ENCODE assay signal across 37 cellular contexts in the genomic region with DNA sequence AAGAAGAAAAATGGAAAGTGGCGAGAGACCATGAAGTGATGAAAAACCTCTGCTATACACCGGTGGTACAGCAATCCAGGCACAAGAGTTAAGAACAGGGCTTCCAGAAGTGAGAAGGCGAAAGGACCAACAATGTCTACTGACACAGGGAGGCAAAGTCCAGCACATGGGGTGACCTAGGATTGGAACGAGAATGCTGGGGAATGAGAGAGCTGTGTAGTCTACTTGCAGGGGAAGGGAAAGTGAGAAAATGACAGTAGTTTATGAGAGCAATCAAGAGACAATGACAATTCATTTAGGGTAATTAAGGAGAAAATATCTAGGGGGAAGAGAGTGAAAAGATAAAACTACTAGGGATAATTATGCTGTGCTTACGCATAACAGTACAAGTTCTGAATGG.
"Had no signal": no experiment of that assay in that cellular context is flagged by ENCODE, and none has a peak within 500 bp of the region (broad histone marks: within the 10 kb centered on the region; RNA-seq: fewer than 3 reads in every experiment).

No MANE protein-coding gene starts in this region.

- DNase-seq: activated B cell treated with CpG ODN at 0.5 μM for 24 hours; activated CD4-positive, alpha-beta memory T cell treated with anti-CD3 and anti-CD28 coated beads for 36 hours; activated CD4-positive, alpha-beta T cell treated with anti-CD3 and anti-CD28 coated beads for 4 hours; activated CD4-positive, alpha-beta T cell treated with anti-CD3 and anti-CD28 coated beads, Interleukin-2, amount 10 ng/mL, durations not matched to agents 24 days and 14 days; activated CD4-positive, alpha-beta T cell treated with anti-CD3 and anti-CD28 coated beads, Interleukin-2, amount 50 U/mL, for 1 hour; activated CD4-positive, alpha-beta T cell treated with anti-CD3 and anti-CD28 coated beads, Interleukin-2, amount 50 U/mL, for 4 hours; activated CD4-positive, CD25-positive, alpha-beta regulatory T cell treated with anti-CD3 and anti-CD28 coated beads, Interleukin-2, amount 50 U/mL, for 72 hours; activated CD8-positive, alpha-beta memory T cell treated with anti-CD3 and anti-CD28 coated beads, Interleukin-2, amount 50 U/mL, for 4 hours; activated CD8-positive, alpha-beta T cell treated with anti-CD3 and anti-CD28 coated beads for 36 hours; activated effector memory CD4-positive, alpha-beta T cell treated with anti-CD3 and anti-CD28 coated beads, Interleukin-2, amount 50 U/mL, for 16 hours; activated gamma-delta T cell treated with Interleukin-2 at 50 U/mL for 16 hours; activated naive CD4-positive, alpha-beta T cell; activated naive CD4-positive, alpha-beta T cell treated with anti-CD3 and anti-CD28 coated beads for 36 hours; activated naive CD4-positive, alpha-beta T cell treated with anti-CD3 and anti-CD28 coated beads, Interleukin-2, amount 50 U/mL, for 16 hours; activated naive CD8-positive, alpha-beta T cell treated with anti-CD3 and anti-CD28 coated beads, Interleukin-2, amount 10 ng/mL, durations not matched to agents 7 days and 5 days; activated naive CD8-positive, alpha-beta T cell treated with anti-CD3 and anti-CD28 coated beads, Interleukin-2, amount 50 U/mL, for 24 hours; activated T-cell treated with anti-CD3 and anti-CD28 coated beads for 4 hours; activated T-cell treated with anti-CD3 and anti-CD28 coated beads, Interleukin-2, amount 50 U/mL, for 1 hour; activated T-cell treated with anti-CD3 and anti-CD28 coated beads, Interleukin-2, amount 50 U/mL, for 4 hours; activated T-cell treated with anti-CD3 and anti-CD28 coated beads, Interleukin-2, amount 50 U/mL, for 72 hours; amygdala; anterior cingulate cortex; caudate nucleus; cerebellar nuclear complex; T-helper 1 cell; T-helper 2 cell; T-helper 9 cell had no signal

- ATAC-seq: activated CD8-positive, alpha-beta T cell treated with anti-CD3 and anti-CD28 coated beads for 36 hours; activated naive CD8-positive, alpha-beta T cell treated with anti-CD3 and anti-CD28 coated beads, Interleukin-2, amount 50 U/mL, for 24 hours; activated T-cell treated with anti-CD3 and anti-CD28 coated beads, Interleukin-2, amount 50 U/mL, for 4 hours; activated T-cell treated with anti-CD3 and anti-CD28 coated beads, Interleukin-2, amount 50 U/mL, for 72 hours; activated T-helper 17 cell treated with anti-CD3 and anti-CD28 coated beads, Interleukin-2, amount 50 U/mL, for 72 hours had no signal

- H3K9me3 ChIP-seq: ascending aorta had no signal

- H3K27ac ChIP-seq: ascending aorta, cardiac muscle cell, VCaP had no signal

- H3K9me3 Mint-ChIP-seq: activated B cell treated with CpG ODN at 0.5 μM for 24 hours; activated CD4-positive, alpha-beta memory T cell treated with anti-CD3 and anti-CD28 coated beads for 36 hours; activated CD4-positive, alpha-beta T cell treated with anti-CD3 and anti-CD28 coated beads, Interleukin-2, amount 10 ng/mL, durations not matched to agents 24 days and 14 days; activated CD8-positive, alpha-beta T cell treated with anti-CD3 and anti-CD28 coated beads for 36 hours; activated naive CD4-positive, alpha-beta T cell treated with anti-CD3 and anti-CD28 coated beads for 36 hours; activated naive CD8-positive, alpha-beta T cell treated with anti-CD3 and anti-CD28 coated beads, Interleukin-2, amount 10 ng/mL, durations not matched to agents 7 days and 5 days; activated naive CD8-positive, alpha-beta T cell treated with anti-CD3 and anti-CD28 coated beads, Interleukin-2, amount 50 U/mL, for 24 hours; activated T-cell treated with anti-CD3 and anti-CD28 coated beads, Interleukin-2, amount 50 U/mL, for 4 hours; activated T-cell treated with anti-CD3 and anti-CD28 coated beads, Interleukin-2, amount 50 U/mL, for 72 hours; activated T-helper 1 cell treated with anti-CD3 and anti-CD28 coated beads, Interleukin-12 subunit alpha, Interleukin-12 subunit beta, Interleukin-2, Interleukin-4 antibody, amounts not matched to agents 30 ng/mL and 10 ng/mL and 1 ng/mL, durations not matched to agents 14 hours and 24 hours and 36 hours; activated T-helper 17 cell treated with anti-CD3 and anti-CD28 coated beads, Interleukin-2, amount 50 U/mL, for 72 hours; brain; central memory CD8-positive, alpha-beta T cell; T-helper 1 cell treated with Interleukin-12 subunit alpha and Interleukin-12 subunit beta and Interleukin-4 antibody, amounts not matched to agents 30 μg/mL and 1 μg/mL, for 36 hours; T-helper 2 cell treated with Interferon-gamma antibody and Interleukin-4, amounts not matched to agents 5 μg/mL and 100 μg/mL, for 36 hours had no signal

- H3K27me3 Mint-ChIP-seq: activated B cell treated with CpG ODN at 0.5 μM for 24 hours; activated CD4-positive, alpha-beta memory T cell treated with anti-CD3 and anti-CD28 coated beads for 36 hours; activated CD4-positive, alpha-beta T cell treated with anti-CD3 and anti-CD28 coated beads, Interleukin-2, amount 10 ng/mL, durations not matched to agents 24 days and 14 days; activated CD8-positive, alpha-beta T cell treated with anti-CD3 and anti-CD28 coated beads for 36 hours; activated naive CD8-positive, alpha-beta T cell; activated naive CD8-positive, alpha-beta T cell treated with anti-CD3 and anti-CD28 coated beads, Interleukin-2, amount 10 ng/mL, durations not matched to agents 7 days and 5 days; activated naive CD8-positive, alpha-beta T cell treated with anti-CD3 and anti-CD28 coated beads, Interleukin-2, amount 50 U/mL, for 24 hours; activated T-helper 17 cell treated with anti-CD3 and anti-CD28 coated beads, Interleukin-2, amount 50 U/mL, for 72 hours; brain; central memory CD8-positive, alpha-beta T cell had no signal

- H3K4me3 ChIP-seq: ascending aorta, cardiac muscle cell had no signal

- H3K27ac Mint-ChIP-seq: activated B cell treated with CpG ODN at 0.5 μM for 24 hours; activated CD4-positive, alpha-beta memory T cell treated with anti-CD3 and anti-CD28 coated beads for 36 hours; activated CD4-positive, alpha-beta T cell treated with anti-CD3 and anti-CD28 coated beads, Interleukin-2, amount 10 ng/mL, durations not matched to agents 24 days and 14 days; activated CD8-positive, alpha-beta T cell treated with anti-CD3 and anti-CD28 coated beads for 36 hours; activated naive CD4-positive, alpha-beta T cell treated with anti-CD3 and anti-CD28 coated beads for 36 hours; activated naive CD8-positive, alpha-beta T cell; activated naive CD8-positive, alpha-beta T cell treated with anti-CD3 and anti-CD28 coated beads, Interleukin-2, amount 10 ng/mL, durations not matched to agents 7 days and 5 days; activated naive CD8-positive, alpha-beta T cell treated with anti-CD3 and anti-CD28 coated beads, Interleukin-2, amount 50 U/mL, for 24 hours; activated T-cell treated with anti-CD3 and anti-CD28 coated beads, Interleukin-2, amount 50 U/mL, for 72 hours; activated T-helper 1 cell treated with anti-CD3 and anti-CD28 coated beads, Interleukin-12 subunit alpha, Interleukin-12 subunit beta, Interleukin-2, Interleukin-4 antibody, amounts not matched to agents 30 ng/mL and 10 ng/mL and 1 ng/mL, durations not matched to agents 14 hours and 24 hours and 36 hours; activated T-helper 17 cell treated with anti-CD3 and anti-CD28 coated beads, Interleukin-2, amount 50 U/mL, for 72 hours; brain; T-helper 1 cell treated with Interleukin-12 subunit alpha and Interleukin-12 subunit beta and Interleukin-4 antibody, amounts not matched to agents 30 μg/mL and 1 μg/mL, for 36 hours; T-helper 2 cell treated with Interferon-gamma antibody and Interleukin-4, amounts not matched to agents 5 μg/mL and 100 μg/mL, for 36 hours had no signal

- H3K4me1 Mint-ChIP-seq: activated B cell treated with CpG ODN at 0.5 μM for 24 hours; activated CD4-positive, alpha-beta T cell treated with anti-CD3 and anti-CD28 coated beads, Interleukin-2, amount 10 ng/mL, durations not matched to agents 24 days and 14 days; activated naive CD8-positive, alpha-beta T cell treated with anti-CD3 and anti-CD28 coated beads, Interleukin-2, amount 10 ng/mL, durations not matched to agents 7 days and 5 days; activated naive CD8-positive, alpha-beta T cell treated with anti-CD3 and anti-CD28 coated beads, Interleukin-2, amount 50 U/mL, for 24 hours; activated T-helper 17 cell treated with anti-CD3 and anti-CD28 coated beads, Interleukin-2, amount 50 U/mL, for 72 hours; brain; central memory CD8-positive, alpha-beta T cell had no signal

- H3K27me3 ChIP-seq: ascending aorta, cardiac muscle cell had no signal

- H3K4me1 ChIP-seq: ascending aorta had no signal

- H3K36me3 ChIP-seq: cardiac muscle cell had no signal

- H3K4me3 Mint-ChIP-seq: activated B cell treated with CpG ODN at 0.5 μM for 24 hours; activated CD4-positive, alpha-beta memory T cell treated with anti-CD3 and anti-CD28 coated beads for 36 hours; activated CD4-positive, alpha-beta T cell treated with anti-CD3 and anti-CD28 coated beads, Interleukin-2, amount 10 ng/mL, durations not matched to agents 24 days and 14 days; activated CD8-positive, alpha-beta T cell treated with anti-CD3 and anti-CD28 coated beads for 36 hours; activated naive CD4-positive, alpha-beta T cell treated with anti-CD3 and anti-CD28 coated beads for 36 hours; activated naive CD8-positive, alpha-beta T cell; activated naive CD8-positive, alpha-beta T cell treated with anti-CD3 and anti-CD28 coated beads, Interleukin-2, amount 10 ng/mL, durations not matched to agents 7 days and 5 days; activated naive CD8-positive, alpha-beta T cell treated with anti-CD3 and anti-CD28 coated beads, Interleukin-2, amount 50 U/mL, for 24 hours; activated T-cell treated with anti-CD3 and anti-CD28 coated beads, Interleukin-2, amount 50 U/mL, for 4 hours; activated T-cell treated with anti-CD3 and anti-CD28 coated beads, Interleukin-2, amount 50 U/mL, for 72 hours; activated T-helper 1 cell treated with anti-CD3 and anti-CD28 coated beads, Interleukin-12 subunit alpha, Interleukin-12 subunit beta, Interleukin-2, Interleukin-4 antibody, amounts not matched to agents 30 ng/mL and 10 ng/mL and 1 ng/mL, durations not matched to agents 14 hours and 24 hours and 36 hours; activated T-helper 17 cell treated with anti-CD3 and anti-CD28 coated beads, Interleukin-2, amount 50 U/mL, for 72 hours; brain; central memory CD8-positive, alpha-beta T cell; T-helper 1 cell treated with Interleukin-12 subunit alpha and Interleukin-12 subunit beta and Interleukin-4 antibody, amounts not matched to agents 30 μg/mL and 1 μg/mL, for 36 hours; T-helper 2 cell treated with Interferon-gamma antibody and Interleukin-4, amounts not matched to agents 5 μg/mL and 100 μg/mL, for 36 hours had no signal
